Comparison of ENCODE assay signal across 1 cellular context in genomic region chr7:50449501-50449880, GRCh38.
TF ChIP-seq lines count a peak whose summit lies in the region.

No MANE protein-coding gene starts in this region.

TF ChIP-seq in H1, 55 proteins besides CTCF, POLR2A, EP300 and RAD21:
- TF ChIP-seq, protein P1, sequence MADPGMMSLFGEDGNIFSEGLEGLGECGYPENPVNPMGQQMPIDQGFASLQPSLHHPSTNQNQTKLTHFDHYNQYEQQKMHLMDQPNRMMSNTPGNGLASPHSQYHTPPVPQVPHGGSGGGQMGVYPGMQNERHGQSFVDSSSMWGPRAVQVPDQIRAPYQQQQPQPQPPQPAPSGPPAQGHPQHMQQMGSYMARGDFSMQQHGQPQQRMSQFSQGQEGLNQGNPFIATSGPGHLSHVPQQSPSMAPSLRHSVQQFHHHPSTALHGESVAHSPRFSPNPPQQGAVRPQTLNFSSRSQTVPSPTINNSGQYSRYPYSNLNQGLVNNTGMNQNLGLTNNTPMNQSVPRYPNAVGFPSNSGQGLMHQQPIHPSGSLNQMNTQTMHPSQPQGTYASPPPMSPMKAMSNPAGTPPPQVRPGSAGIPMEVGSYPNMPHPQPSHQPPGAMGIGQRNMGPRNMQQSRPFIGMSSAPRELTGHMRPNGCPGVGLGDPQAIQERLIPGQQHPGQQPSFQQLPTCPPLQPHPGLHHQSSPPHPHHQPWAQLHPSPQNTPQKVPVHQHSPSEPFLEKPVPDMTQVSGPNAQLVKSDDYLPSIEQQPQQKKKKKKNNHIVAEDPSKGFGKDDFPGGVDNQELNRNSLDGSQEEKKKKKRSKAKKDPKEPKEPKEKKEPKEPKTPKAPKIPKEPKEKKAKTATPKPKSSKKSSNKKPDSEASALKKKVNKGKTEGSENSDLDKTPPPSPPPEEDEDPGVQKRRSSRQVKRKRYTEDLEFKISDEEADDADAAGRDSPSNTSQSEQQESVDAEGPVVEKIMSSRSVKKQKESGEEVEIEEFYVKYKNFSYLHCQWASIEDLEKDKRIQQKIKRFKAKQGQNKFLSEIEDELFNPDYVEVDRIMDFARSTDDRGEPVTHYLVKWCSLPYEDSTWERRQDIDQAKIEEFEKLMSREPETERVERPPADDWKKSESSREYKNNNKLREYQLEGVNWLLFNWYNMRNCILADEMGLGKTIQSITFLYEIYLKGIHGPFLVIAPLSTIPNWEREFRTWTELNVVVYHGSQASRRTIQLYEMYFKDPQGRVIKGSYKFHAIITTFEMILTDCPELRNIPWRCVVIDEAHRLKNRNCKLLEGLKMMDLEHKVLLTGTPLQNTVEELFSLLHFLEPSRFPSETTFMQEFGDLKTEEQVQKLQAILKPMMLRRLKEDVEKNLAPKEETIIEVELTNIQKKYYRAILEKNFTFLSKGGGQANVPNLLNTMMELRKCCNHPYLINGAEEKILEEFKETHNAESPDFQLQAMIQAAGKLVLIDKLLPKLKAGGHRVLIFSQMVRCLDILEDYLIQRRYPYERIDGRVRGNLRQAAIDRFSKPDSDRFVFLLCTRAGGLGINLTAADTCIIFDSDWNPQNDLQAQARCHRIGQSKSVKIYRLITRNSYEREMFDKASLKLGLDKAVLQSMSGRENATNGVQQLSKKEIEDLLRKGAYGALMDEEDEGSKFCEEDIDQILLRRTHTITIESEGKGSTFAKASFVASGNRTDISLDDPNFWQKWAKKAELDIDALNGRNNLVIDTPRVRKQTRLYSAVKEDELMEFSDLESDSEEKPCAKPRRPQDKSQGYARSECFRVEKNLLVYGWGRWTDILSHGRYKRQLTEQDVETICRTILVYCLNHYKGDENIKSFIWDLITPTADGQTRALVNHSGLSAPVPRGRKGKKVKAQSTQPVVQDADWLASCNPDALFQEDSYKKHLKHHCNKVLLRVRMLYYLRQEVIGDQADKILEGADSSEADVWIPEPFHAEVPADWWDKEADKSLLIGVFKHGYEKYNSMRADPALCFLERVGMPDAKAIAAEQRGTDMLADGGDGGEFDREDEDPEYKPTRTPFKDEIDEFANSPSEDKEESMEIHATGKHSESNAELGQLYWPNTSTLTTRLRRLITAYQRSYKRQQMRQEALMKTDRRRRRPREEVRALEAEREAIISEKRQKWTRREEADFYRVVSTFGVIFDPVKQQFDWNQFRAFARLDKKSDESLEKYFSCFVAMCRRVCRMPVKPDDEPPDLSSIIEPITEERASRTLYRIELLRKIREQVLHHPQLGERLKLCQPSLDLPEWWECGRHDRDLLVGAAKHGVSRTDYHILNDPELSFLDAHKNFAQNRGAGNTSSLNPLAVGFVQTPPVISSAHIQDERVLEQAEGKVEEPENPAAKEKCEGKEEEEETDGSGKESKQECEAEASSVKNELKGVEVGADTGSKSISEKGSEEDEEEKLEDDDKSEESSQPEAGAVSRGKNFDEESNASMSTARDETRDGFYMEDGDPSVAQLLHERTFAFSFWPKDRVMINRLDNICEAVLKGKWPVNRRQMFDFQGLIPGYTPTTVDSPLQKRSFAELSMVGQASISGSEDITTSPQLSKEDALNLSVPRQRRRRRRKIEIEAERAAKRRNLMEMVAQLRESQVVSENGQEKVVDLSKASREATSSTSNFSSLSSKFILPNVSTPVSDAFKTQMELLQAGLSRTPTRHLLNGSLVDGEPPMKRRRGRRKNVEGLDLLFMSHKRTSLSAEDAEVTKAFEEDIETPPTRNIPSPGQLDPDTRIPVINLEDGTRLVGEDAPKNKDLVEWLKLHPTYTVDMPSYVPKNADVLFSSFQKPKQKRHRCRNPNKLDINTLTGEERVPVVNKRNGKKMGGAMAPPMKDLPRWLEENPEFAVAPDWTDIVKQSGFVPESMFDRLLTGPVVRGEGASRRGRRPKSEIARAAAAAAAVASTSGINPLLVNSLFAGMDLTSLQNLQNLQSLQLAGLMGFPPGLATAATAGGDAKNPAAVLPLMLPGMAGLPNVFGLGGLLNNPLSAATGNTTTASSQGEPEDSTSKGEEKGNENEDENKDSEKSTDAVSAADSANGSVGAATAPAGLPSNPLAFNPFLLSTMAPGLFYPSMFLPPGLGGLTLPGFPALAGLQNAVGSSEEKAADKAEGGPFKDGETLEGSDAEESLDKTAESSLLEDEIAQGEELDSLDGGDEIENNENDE (IDR thresholded peaks at IDR 0.05; ENCODE audit: insufficient replicate concordance, low read length) = no peak
- TF ChIP-seq ZNF274 (IDR thresholded peaks at IDR 0.05; ENCODE audit: borderline replicate concordance, extremely low read depth, low read length) (no peak), EGR1 (IDR thresholded peaks at IDR 0.05; ENCODE audit: borderline replicate concordance, low read depth, low read length) (no peak), CHD1 (IDR thresholded peaks at IDR 0.05; ENCODE audit: low read depth, low read length) (no peak), SAP30 (IDR thresholded peaks at IDR 0.05; ENCODE audit: insufficient read depth, insufficient replicate concordance, low read length) (no peak), SUZ12 (IDR thresholded peaks at IDR 0.05; ENCODE audit: low read length) (no peak), BCL11A (IDR thresholded peaks at IDR 0.05; ENCODE audit: low read depth in 2 of 2, low read length in 2 of 2) (no peak), KDM5A (IDR thresholded peaks at IDR 0.05; ENCODE audit: low read length) (no peak), SIX5 (IDR thresholded peaks at IDR 0.05; ENCODE audit: low read depth, low read length) (no peak), EZH2 (IDR thresholded peaks at IDR 0.05; ENCODE audit: low read depth, low read length, severe bottlenecking) (no peak), TBP (IDR thresholded peaks at IDR 0.05; ENCODE audit: low read depth, low read length) (no peak), GABPA (IDR thresholded peaks at IDR 0.05; ENCODE audit: borderline replicate concordance, insufficient read depth, low read length) (no peak)
